Comparison of ENCODE assay signal across 17 cellular contexts in the genomic region with DNA sequence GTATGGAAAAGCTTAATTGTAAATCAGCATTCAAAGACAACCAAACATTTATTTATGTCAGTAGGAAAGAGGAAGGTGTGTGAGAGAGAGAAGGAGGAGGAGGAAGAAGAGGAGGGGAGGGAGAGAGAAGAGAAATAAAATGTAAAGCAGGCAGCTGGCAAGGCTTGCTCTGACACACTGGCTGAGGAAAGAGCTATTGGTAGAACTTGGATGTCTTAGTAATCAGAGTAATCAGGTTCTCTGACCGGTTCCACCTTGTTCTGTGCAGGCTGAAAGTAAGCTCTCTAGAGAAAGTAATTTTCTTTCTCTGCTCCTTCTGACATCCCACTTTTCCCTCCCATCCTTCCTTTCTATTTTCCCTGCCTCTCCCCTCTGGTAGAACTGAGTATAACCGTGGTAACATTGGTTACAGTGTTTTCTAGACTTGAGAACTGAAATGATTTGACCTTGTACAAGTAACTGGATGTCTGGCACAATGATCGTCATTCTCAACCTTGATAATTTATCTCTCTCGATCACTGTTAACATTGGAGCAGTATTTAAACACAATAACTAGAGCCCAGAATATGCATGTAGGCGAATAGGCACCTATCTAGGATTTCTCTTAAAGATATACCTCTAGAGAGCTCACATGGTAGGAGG.
"Had no signal": no experiment of that assay in that cellular context is flagged by ENCODE, and none has a peak within 500 bp of the region (broad histone marks: within the 10 kb centered on the region; RNA-seq: fewer than 3 reads in every experiment).

No MANE protein-coding gene starts in this region.

- H3K4me3 Mint-ChIP-seq: activated B cell treated with CpG ODN at 0.5 μM for 24 hours; activated CD4-positive, alpha-beta T cell treated with anti-CD3 and anti-CD28 coated beads, Interleukin-2, amount 10 ng/mL, durations not matched to agents 7 days and 5 days; activated naive CD4-positive, alpha-beta T cell treated with anti-CD3 and anti-CD28 coated beads, Interleukin-2, amount 50 U/mL, for 24 hours; dendritic cell treated with granulocyte-macrophage colony-stimulating factor and Interleukin-4, amounts not matched to agents 40 ng/mL and 50 ng/mL, for 4 days; nephron; T-helper 1 cell treated with Interleukin-12 subunit alpha and Interleukin-12 subunit beta and Interleukin-4 antibody, amounts not matched to agents 30 μg/mL and 1 μg/mL, for 36 hours had no signal

- H3K27ac ChIP-seq: brain microvascular endothelial cell had no signal

- H3K27me3 Mint-ChIP-seq: activated B cell treated with CpG ODN at 0.5 μM for 24 hours; activated CD4-positive, alpha-beta T cell treated with anti-CD3 and anti-CD28 coated beads, Interleukin-2, amount 10 ng/mL, durations not matched to agents 7 days and 5 days; activated naive CD4-positive, alpha-beta T cell treated with anti-CD3 and anti-CD28 coated beads, Interleukin-2, amount 50 U/mL, for 24 hours; dendritic cell treated with granulocyte-macrophage colony-stimulating factor and Interleukin-4, amounts not matched to agents 40 ng/mL and 50 ng/mL, for 4 days had no signal

- H3K27me3 ChIP-seq: brain microvascular endothelial cell had no signal

- H3K27ac Mint-ChIP-seq: activated B cell treated with CpG ODN at 0.5 μM for 24 hours; activated CD4-positive, alpha-beta T cell treated with anti-CD3 and anti-CD28 coated beads, Interleukin-2, amount 10 ng/mL, durations not matched to agents 7 days and 5 days; activated naive CD4-positive, alpha-beta T cell treated with anti-CD3 and anti-CD28 coated beads, Interleukin-2, amount 50 U/mL, for 24 hours; dendritic cell treated with granulocyte-macrophage colony-stimulating factor and Interleukin-4, amounts not matched to agents 40 ng/mL and 50 ng/mL, for 4 days; nephron; T-helper 1 cell treated with Interleukin-12 subunit alpha and Interleukin-12 subunit beta and Interleukin-4 antibody, amounts not matched to agents 30 μg/mL and 1 μg/mL, for 36 hours had no signal

- H3K36me3 ChIP-seq: brain microvascular endothelial cell had no signal

- FAIRE-seq: islet of Langerhans, TTC549, urothelium cell line had no signal

- DNase-seq: activated B cell treated with CpG ODN at 0.5 μM for 24 hours; activated CD4-positive, alpha-beta T cell treated with anti-CD3 and anti-CD28 coated beads, Interleukin-2, amount 10 ng/mL, durations not matched to agents 7 days and 5 days; activated T-cell treated with anti-CD3 and anti-CD28 coated beads, Interleukin-2, amount 50 U/mL, for 1 hour; amniotic stem cell; brain microvascular endothelial cell; cerebellar nuclear complex; glutamatergic neuron; mammary epithelial cell; stimulated activated CD4-positive, alpha-beta T cell treated with anti-CD3 and anti-CD28 coated beads, Interleukin-12 subunit alpha, Interleukin-12 subunit beta, amount 100 ng/mL, for 4 hours; stimulated activated naive CD4-positive, alpha-beta T cell treated with Interleukin-2 at 50 U/mL for 16 hours had no signal
